ENCODE assay signal across 9 cellular contexts in the genomic region with DNA sequence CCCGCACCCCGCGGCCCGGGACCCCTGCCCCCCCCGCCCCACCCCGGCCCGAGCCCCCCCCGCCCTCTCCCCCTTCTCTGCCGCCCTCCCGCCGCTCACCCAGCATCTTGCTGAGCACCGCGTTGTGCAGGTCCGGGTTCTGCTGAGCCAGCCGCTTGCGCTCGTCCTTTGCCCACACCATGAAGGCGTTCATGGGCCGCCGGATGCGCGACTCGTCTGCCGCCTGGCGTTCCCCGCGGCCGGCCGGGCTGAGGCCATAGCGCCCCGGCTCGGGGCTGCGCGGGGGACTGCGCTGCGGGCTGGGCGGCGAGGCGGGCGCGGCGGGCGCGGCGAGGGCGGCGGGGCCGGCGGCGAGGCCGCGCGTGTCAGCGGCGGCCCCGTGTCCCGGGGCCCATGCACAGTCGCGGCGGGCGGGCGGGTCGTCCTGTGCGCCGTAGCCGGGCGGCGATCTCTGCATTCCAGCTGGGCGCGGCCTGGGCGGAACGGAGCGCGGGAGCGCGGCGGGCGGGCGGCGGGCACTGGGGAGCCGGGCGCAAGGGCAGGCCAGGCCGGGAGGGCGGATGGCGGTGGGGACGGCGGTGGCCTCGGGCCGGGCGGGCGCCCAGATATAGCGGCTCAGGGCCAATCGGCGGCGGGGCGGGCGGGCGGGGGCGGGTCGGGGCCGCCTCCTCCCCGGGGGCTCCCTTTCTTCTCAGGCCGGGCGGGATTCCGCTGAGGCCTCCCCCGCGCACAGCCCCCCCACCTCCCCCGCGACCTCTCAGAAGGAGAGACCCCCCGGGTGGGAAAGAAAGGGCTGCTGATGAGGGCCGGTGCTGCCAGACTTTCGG. TPM values are rescaled to one million over a fixed set of nuclear protein-coding genes. Genes with fewer than 3 reads are reported as not detected.
DNase-seq lines count a peak whose midpoint lies in the region; ATAC-seq, FAIRE-seq and TF ChIP-seq lines count a peak whose summit lies in the region.
"Had no signal": no experiment of that assay in that cellular context is flagged by ENCODE, and none has a peak within 500 bp of the region (broad histone marks: within the 10 kb centered on the region; RNA-seq: fewer than 3 reads in every experiment).

A gene (minus strand): TSS at position 580 of the 827 bp plus-strand sequence. CDS start 123 bp downstream, at position 457.

- H3K27me3 ChIP-seq in Panc1 (ENCODE audit: control insufficient read depth, insufficient read depth, low read length): no peaks in the 10 kb centered on the region

- H3K4me1 ChIP-seq in Panc1 (ENCODE audit: control insufficient read depth, insufficient read depth, low read length): peaks cover 58% of the 10 kb centered on the region

- peak; percentile 54 for ATAC-seq in Panc1
- peak; percentile 41 to 55 for ATAC-seq in natural killer cell treated with Interleukin-12 subunit alpha and Interleukin-12 subunit beta and Interleukin-15 and Interleukin-18, amount 100 ng/mL, for 72 hours

- TSS peak; percentile 95 for BruUV-seq in Panc1 (replicated peaks; lab: Mats Ljungman, UMichigan)

- DNase-seq in GM12891 (ENCODE audit: insufficient read length, low spot score) (no peak), Panc1 (ENCODE audit: low read depth, low spot score) (no peak), ecto neural progenitor cell (ENCODE audit: low spot score) (peak; percentile 65), glomerular visceral epithelial cell (ENCODE audit: extremely low spot score) (no peak), OCI-M2 (lab: John Stamatoyannopoulos, UW; ENCODE audit: unreplicated experiment) (no peak), midbrain (lab: John Stamatoyannopoulos, UW) (no peak)
- no peak for DNase-seq in natural killer cell treated with Interleukin-12 subunit alpha and Interleukin-12 subunit beta and Interleukin-15 and Interleukin-18, amount 100 ng/mL, for 72 hours (ENCODE audit: low spot score)
- DNase-seq in activated effector memory CD4-positive, alpha-beta T cell treated with anti-CD3 and anti-CD28 coated beads, Interleukin-2, amount 50 U/mL, for 16 hours: no peak

- H3K36me3 Mint-ChIP-seq in natural killer cell treated with Interleukin-12 subunit alpha and Interleukin-12 subunit beta and Interleukin-15 and Interleukin-18, amount 100 ng/mL, for 72 hours: no peaks in the 10 kb centered on the region

- peaks cover 23 to 24% of the 10 kb centered on the region in 2 donors for H3K27me3 Mint-ChIP-seq in natural killer cell treated with Interleukin-12 subunit alpha and Interleukin-12 subunit beta and Interleukin-15 and Interleukin-18, amount 100 ng/mL, for 72 hours

- CTCF ChIA-PET in Panc1 (lab: Charles Lee): interaction anchor here (1.4 kb wide), 1 partner anchor 10 kb away, joined by 11 read pairs; no protein-coding TSS in a partner anchor

- peak within 1 kb of the TSS; percentile 84 for H3K27ac ChIP-seq in Panc1 (ENCODE audit: low read length)
- H3K27ac ChIP-seq: KMS-11 had no signal

- intact Hi-C loops in Panc1 (cut with micrococcal nuclease; ENCODE audit: unreplicated experiment): no loop called here

- no peaks in the 10 kb centered on the region for H3K4me1 Mint-ChIP-seq in natural killer cell treated with Interleukin-12 subunit alpha and Interleukin-12 subunit beta and Interleukin-15 and Interleukin-18, amount 100 ng/mL, for 72 hours (ENCODE audit: low read depth in 2 of 2)

- POLR2A ChIA-PET in Panc1 (lab: Charles Lee): no interaction called here

- H3K9me3 Mint-ChIP-seq in natural killer cell treated with Interleukin-12 subunit alpha and Interleukin-12 subunit beta and Interleukin-15 and Interleukin-18, amount 100 ng/mL, for 72 hours: no peaks in the 10 kb centered on the region

- no peak for TF ChIP-seq POLR2A in GM12891 (IDR thresholded peaks at IDR 0.05; ENCODE audit: low read depth, low read length)

- H3K36me3 ChIP-seq in Panc1 (ENCODE audit: control insufficient read depth, insufficient read depth, low read length): no peaks in the 10 kb centered on the region

- no peak; the same call in 1 of the 2 replicates for TF ChIP-seq CTCF in Panc1 (IDR thresholded peaks at IDR 0.05)

- in situ Hi-C loops in Panc1 (cut with HindIII; ENCODE audit: low pct_unique_long_range_greater_than_20kb, low sequenced_read_pairs): no loop called here

- peak; percentile 63 for FAIRE-seq in GM12891 (lab: Jason Lieb, UNC)

- H3K4me3 ChIP-seq in Panc1 (ENCODE audit: low read depth in 2 of 2, low read length in 2 of 2): peak within 1 kb of the TSS; percentile 33

- no peak within 1 kb of the TSS for H3K27ac Mint-ChIP-seq in natural killer cell treated with Interleukin-12 subunit alpha and Interleukin-12 subunit beta and Interleukin-15 and Interleukin-18, amount 100 ng/mL, for 72 hours

- no peaks in the 10 kb centered on the region for H3K9me3 ChIP-seq in Panc1 (ENCODE audit: control insufficient read depth, insufficient read depth, low read depth, low read length)

- H3K4me3 Mint-ChIP-seq in natural killer cell treated with Interleukin-12 subunit alpha and Interleukin-12 subunit beta and Interleukin-15 and Interleukin-18, amount 100 ng/mL, for 72 hours: no peak within 1 kb of the TSS

TF ChIP-seq in GM12891, 5 proteins besides CTCF, POLR2A, EP300 and RAD21:
- TF ChIP-seq TAF1 (IDR thresholded peaks at IDR 0.05; ENCODE audit: low read depth, low read length) (no peak), PAX5 (IDR thresholded peaks at IDR 0.05; ENCODE audit: insufficient read depth, low read length, severe bottlenecking) (no peak), SPI1 (IDR thresholded peaks at IDR 0.05; ENCODE audit: low read depth, low read length) (no peak), POLR2AphosphoS5 (IDR thresholded peaks at IDR 0.05; ENCODE audit: low read depth, low read length) (no peak), POU2F2 (IDR thresholded peaks at IDR 0.05; ENCODE audit: low read depth, low read length) (no peak)
TF ChIP-seq in GM12891: peak in this region for 0.

RNA-seq across cellular contexts. Expression of the gene that starts here (rescaled TPM):
- polyA plus RNA-seq in GM12891 (2012; ENCODE audit: low read depth, missing spikeins): 0.13 TPM
- total RNA-seq in Panc1 (2021; ENCODE audit: unreplicated experiment): 18.7 TPM
- polyA plus RNA-seq in Panc1 (2012; ENCODE audit: insufficient read length): 25.7 TPM
- not detected for total RNA-seq in natural killer cell treated with Interleukin-12 subunit alpha and Interleukin-12 subunit beta and Interleukin-15 and Interleukin-18, amount 100 ng/mL, for 72 hours

Comparison
In these comparisons a context has a peak if more than half of its experiments do, and no peak if none do; other contexts are left out.
1. RNA of the gene that starts here (total RNA-seq): 18.7 TPM in Panc1 (single experiment); not detected in natural killer cell treated with Interleukin-12 subunit alpha and Interleukin-12 subunit beta and Interleukin-15 and Interleukin-18, amount 100 ng/mL, for 72 hours; every median in the first group is over 10 times any median in the second.
2. Peak in ATAC-seq in natural killer cell treated with Interleukin-12 subunit alpha and Interleukin-12 subunit beta and Interleukin-15 and Interleukin-18, amount 100 ng/mL, for 72 hours; RNA of the gene not detected or under 1 TPM.